15 cellular contexts compared by ENCODE assay signal in genomic region chr20:40568200-40568599, GRCh38.
"Had no signal": no experiment of that assay in that cellular context is flagged by ENCODE, and none has a peak within 500 bp of the region (broad histone marks: within the 10 kb centered on the region; RNA-seq: fewer than 3 reads in every experiment).

No MANE protein-coding gene starts in this region.

- H3K36me3 ChIP-seq: adrenal gland, pancreas, sigmoid colon, thoracic aorta had no signal

- H3K36me3 Mint-ChIP-seq: WTC11 had no signal

- ATAC-seq: activated CD8-positive, alpha-beta T cell treated with anti-CD3 and anti-CD28 coated beads for 36 hours; activated T-cell treated with anti-CD3 and anti-CD28 coated beads, Interleukin-2, amount 50 U/mL, for 4 hours; pancreas; WTC11 had no signal

- H3K4me1 ChIP-seq: pancreas had no signal

- H3K4me3 ChIP-seq: adrenal gland, coronary artery, pancreas, sigmoid colon, thoracic aorta had no signal

- DNase-seq: activated CD4-positive, alpha-beta T cell treated with anti-CD3 and anti-CD28 coated beads for 4 hours; activated CD8-positive, alpha-beta T cell treated with anti-CD3 and anti-CD28 coated beads for 36 hours; activated effector memory CD4-positive, alpha-beta T cell treated with Interleukin-2 at 50 U/mL for 16 hours; activated naive CD4-positive, alpha-beta T cell treated with anti-CD3 and anti-CD28 coated beads, Interleukin-2, amount 50 U/mL, for 16 hours; activated T-cell treated with anti-CD3 and anti-CD28 coated beads, Interleukin-2, amount 50 U/mL, for 4 hours; central memory CD4-positive, alpha-beta T cell; kidney; pancreas; sigmoid colon; stimulated activated CD4-positive, alpha-beta T cell treated with anti-CD3 and anti-CD28 coated beads, Interleukin-1b, Interleukin-23, amount 100 ng/mL, for 48 hours; T-helper 2 cell had no signal

- H3K27ac Mint-ChIP-seq: activated CD8-positive, alpha-beta T cell treated with anti-CD3 and anti-CD28 coated beads for 36 hours; WTC11 had no signal

- H3K9me3 Mint-ChIP-seq: WTC11 had no signal

- H3K27ac ChIP-seq: adrenal gland, coronary artery, pancreas, sigmoid colon, thoracic aorta had no signal

- H3K9me3 ChIP-seq: adrenal gland, pancreas, sigmoid colon, thoracic aorta had no signal

- H3K4me3 Mint-ChIP-seq: activated CD8-positive, alpha-beta T cell treated with anti-CD3 and anti-CD28 coated beads for 36 hours; activated T-cell treated with anti-CD3 and anti-CD28 coated beads, Interleukin-2, amount 50 U/mL, for 4 hours; WTC11 had no signal

- H3K27me3 ChIP-seq: adrenal gland, pancreas, sigmoid colon had no signal
